17 cellular contexts compared by ENCODE assay signal in genomic region chr2:239932881-239933735, GRCh38.
DNase-seq lines count a peak whose midpoint lies in the region; ATAC-seq, FAIRE-seq and TF ChIP-seq lines count a peak whose summit lies in the region.
"Had no signal": no experiment of that assay in that cellular context is flagged by ENCODE, and none has a peak within 500 bp of the region (broad histone marks: within the 10 kb centered on the region; RNA-seq: fewer than 3 reads in every experiment).

No MANE protein-coding gene starts in this region.

- CTCF ChIA-PET in HepG2 (lab: Yijun Ruan, JAX; ENCODE audit: low intra/inter-chr PET ratio, low total read pairs), result no interaction called here

- peak overlapping the region; percentile 21 for H2AK5ac ChIP-seq in neuronal stem cell (ENCODE audit: low read depth, low read length)

- H3K9me3 Mint-ChIP-seq in endothelial cell (ENCODE audit: unreplicated experiment), result no peaks in the 10 kb centered on the region
- H3K9me3 Mint-ChIP-seq: activated naive CD4-positive, alpha-beta T cell treated with anti-CD3 and anti-CD28 coated beads, Interleukin-2, amount 50 U/mL, for 72 hours; stimulated activated naive CD8-positive, alpha-beta T cell treated with anti-CD3 and anti-CD28 coated beads, Interleukin-15, amount 100 ng/mL, for 72 hours had no signal

- no peak for TF ChIP-seq EP300 in HepG2 (IDR thresholded peaks at IDR 0.05; ENCODE audit: low read depth in 2 of 2, low read length in 2 of 2)
- no peak for TF ChIP-seq EP300 in HepG2 (CRISPR knock-in tag; IDR thresholded peaks at IDR 0.05; ENCODE audit: borderline replicate concordance)

- intact Hi-C loops in right lobe of liver (cut with DNase I) (no loop called here), HepG2 (cut with micrococcal nuclease; ENCODE audit: unreplicated experiment) (loop anchor here (10.0 kb wide), 1 partner anchor 212 kb away; the partner anchor contains the start of gene OTOS), aorta (cut with DNase I) (no loop called here)

- H3K9ac ChIP-seq in HepG2 (ENCODE audit: insufficient read depth, low read depth, low read length) (no peak overlapping the region), neuronal stem cell (ENCODE audit: low read depth, low read length, poor library complexity) (no peak overlapping the region)

- H3K4ac ChIP-seq in neuronal stem cell (ENCODE audit: low read length), result peak overlapping the region; percentile 24

- H4K20me1 ChIP-seq in HepG2 (ENCODE audit: insufficient read depth, low read length), result no peaks in the 10 kb centered on the region

- H3K4me3 ChIP-seq in right lobe of liver (no peak overlapping the region), HepG2 (replicated peaks in 1 of 3; ENCODE audit: insufficient read depth in 1 of 3, low read depth in 2 of 3, low read length in 3 of 3) (no peak overlapping the region), neuronal stem cell (ENCODE audit: low read length in 2 of 2) (no peak overlapping the region), aorta (ENCODE audit: low read length in 2 of 2) (no peak overlapping the region)
- H3K4me3 ChIP-seq: vagina had no signal

- peaks cover 2% of the 10 kb centered on the region for H3K79me1 ChIP-seq in neuronal stem cell (ENCODE audit: low read depth, low read length)

- peaks cover 7% of the 10 kb centered on the region for H3K4me1 Mint-ChIP-seq in endothelial cell (ENCODE audit: unreplicated experiment)
- H3K4me1 Mint-ChIP-seq: nephron had no signal

- no TSS peak for BruUV-seq in HepG2 (replicated peaks; lab: Mats Ljungman, UMichigan)

- no peak for TF ChIP-seq POLR2A in right lobe of liver (IDR thresholded peaks at IDR 0.05)
- TF ChIP-seq POLR2A in HepG2 (IDR thresholded peaks at IDR 0.05; ENCODE audit: insufficient read depth in 1 of 2, low read depth in 2 of 2, low read length in 2 of 2), result no peak

- H4K8ac ChIP-seq in neuronal stem cell (ENCODE audit: low read depth, low read length), result no peak overlapping the region

- H3K27me3 ChIP-seq in right lobe of liver (no peaks in the 10 kb centered on the region), HepG2 (ENCODE audit: control insufficient read depth in 1 of 2, insufficient read depth in 2 of 2, low read length in 2 of 2) (peaks cover 0 to 13% of the 10 kb centered on the region in 2 experiments; a peak in 2 of 5 replicates), neuronal stem cell (ENCODE audit: control insufficient read depth in 3 of 3, insufficient read depth in 3 of 3, low read depth in 1 of 3, low read length in 3 of 3) (no peaks in the 10 kb centered on the region), aorta (ENCODE audit: control insufficient read depth in 1 of 2, insufficient read depth in 2 of 2, low read length in 1 of 2) (no peaks in the 10 kb centered on the region)
- H3K27me3 ChIP-seq: vagina had no signal

- H2BK120ac ChIP-seq in neuronal stem cell (ENCODE audit: low read depth, low read length), result no peak overlapping the region

- TF ChIP-seq CTCF in right lobe of liver (IDR thresholded peaks at IDR 0.05), result no peak
- no peak for TF ChIP-seq CTCF in HepG2 (CRISPR knock-in tag; IDR thresholded peaks at IDR 0.05)
- no peak for TF ChIP-seq CTCF in endothelial cell (IDR thresholded peaks at IDR 0.05; ENCODE audit: unreplicated experiment)

- no peak overlapping the region for H2AFZ ChIP-seq in HepG2 (ENCODE audit: low read length)
- H2AFZ ChIP-seq in neuronal stem cell (ENCODE audit: low read length), result no peak overlapping the region

- H3K23ac ChIP-seq in neuronal stem cell (ENCODE audit: low read depth, low read length, poor library complexity), result no peak overlapping the region

- no peaks in the 10 kb centered on the region for H3K4me1 ChIP-seq in right lobe of liver
- no peaks in the 10 kb centered on the region for H3K4me1 ChIP-seq in HepG2 (ENCODE audit: insufficient read depth, low read length)
- peaks cover 2 to 3% of the 10 kb centered on the region in 2 donors for H3K4me1 ChIP-seq in neuronal stem cell (ENCODE audit: control insufficient read depth in 2 of 2, insufficient read depth in 1 of 2, low read depth in 1 of 2, low read length in 2 of 2)
- H3K4me1 ChIP-seq in aorta (ENCODE audit: control insufficient read depth in 1 of 2, insufficient read depth in 2 of 2, low read length in 2 of 2), result no peaks in the 10 kb centered on the region
- H3K4me1 ChIP-seq: vagina had no signal

- H3K4me2 ChIP-seq in HepG2 (ENCODE audit: low read depth, low read length), result no peak overlapping the region
- H3K4me2 ChIP-seq in neuronal stem cell (ENCODE audit: insufficient read depth, low read length, poor library complexity, severe bottlenecking), result no peak overlapping the region

- H3K4me3 Mint-ChIP-seq in endothelial cell (ENCODE audit: unreplicated experiment), result no peak overlapping the region
- H3K4me3 Mint-ChIP-seq: nephron; stimulated activated naive CD8-positive, alpha-beta T cell treated with anti-CD3 and anti-CD28 coated beads, Interleukin-15, amount 100 ng/mL, for 72 hours had no signal

- no peak for TF ChIP-seq RAD21 in HepG2 (CRISPR knock-in tag; IDR thresholded peaks at IDR 0.05)

- H4K91ac ChIP-seq in neuronal stem cell (ENCODE audit: low read depth, low read length, poor library complexity), result no peak overlapping the region

- FAIRE-seq in HepG2 (lab: Jason Lieb, UNC), result no peak
- FAIRE-seq: bronchial epithelial cell had no signal

- H3K79me2 ChIP-seq in HepG2 (ENCODE audit: insufficient read depth, low read length), result no peaks in the 10 kb centered on the region

- H3K14ac ChIP-seq in neuronal stem cell (ENCODE audit: low read length), result no peak overlapping the region

- H2BK5ac ChIP-seq in neuronal stem cell (ENCODE audit: low read length), result no peak overlapping the region

- ATAC-seq in right lobe of liver, result no peak
- ATAC-seq in HepG2, result no peak
- no peak for ATAC-seq in aorta (ENCODE audit: low FRiP score)
- ATAC-seq: stimulated activated naive CD8-positive, alpha-beta T cell treated with anti-CD3 and anti-CD28 coated beads, Interleukin-15, amount 100 ng/mL, for 72 hours had no signal

- in situ Hi-C loops in HepG2 (cut with HindIII; ENCODE audit: extremely low pct_ligation_motif_present, low pct_unique_long_range_greater_than_20kb), result loop anchor here (10.0 kb wide), 1 partner anchor 202 kb away; the partner anchor contains the start of gene COPS9

- POLR2A ChIA-PET in HepG2 (lab: Yijun Ruan, JAX), result no interaction called here

- H3K36me3 Mint-ChIP-seq in endothelial cell (ENCODE audit: low read depth, unreplicated experiment), result no peaks in the 10 kb centered on the region
- H3K36me3 Mint-ChIP-seq: CD8-positive, alpha-beta memory T cell had no signal

- DNase-seq in right lobe of liver (peak in 2 of 3 donors; percentile 35 to 43), HepG2 (ENCODE audit: low spot score) (no peak), endothelial cell (ENCODE audit: low spot score) (peak; percentile 1), neuronal stem cell (ENCODE audit: low spot score) (no peak), aorta (peak; percentile 29 to 52), cerebellum (ENCODE audit: low spot score) (no peak), DMS53 (lab: John Stamatoyannopoulos, UW) (no peak), A172 (ENCODE audit: low spot score) (no peak)
- DNase-seq: DMS79 treated with DMSO at 0.1 percent for 48 hours, NCI-H526 treated with DMSO at 0.1 percent for 48 hours, retina had no signal

- H3K36me3 ChIP-seq in right lobe of liver (no peaks in the 10 kb centered on the region), HepG2 (replicated peaks in 1 of 2; ENCODE audit: control insufficient read depth in 1 of 2, insufficient read depth in 2 of 2, low read length in 2 of 2) (no peaks in the 10 kb centered on the region), neuronal stem cell (replicated peaks in 1 of 2; ENCODE audit: control insufficient read depth in 2 of 2, insufficient read depth in 2 of 2, low read length in 2 of 2) (no peaks in the 10 kb centered on the region), aorta (ENCODE audit: control insufficient read depth in 1 of 2, insufficient read depth in 2 of 2, low read length in 1 of 2) (no peaks in the 10 kb centered on the region)
- H3K36me3 ChIP-seq: vagina had no signal

- peak overlapping the region; percentile 47 for H2BK15ac ChIP-seq in neuronal stem cell (ENCODE audit: low read length)

- H3K9me3 ChIP-seq in right lobe of liver (no peaks in the 10 kb centered on the region), HepG2 (ENCODE audit: low read length) (no peaks in the 10 kb centered on the region), neuronal stem cell (replicated peaks in 1 of 2; ENCODE audit: control insufficient read depth in 2 of 2, insufficient read depth in 1 of 2, low read depth in 1 of 2, low read length in 2 of 2) (peaks cover 0 to 2% of the 10 kb centered on the region in 2 donors), aorta (ENCODE audit: control insufficient read depth, low read length) (no peaks in the 10 kb centered on the region)
- H3K9me3 ChIP-seq: vagina had no signal

- 75% methylated on average over 9 of the region's 17 CpGs for WGBS in right lobe of liver (ENCODE audit: insufficient coverage, low coverage, low lambda C conversion rate, missing lambda C conversion rate)
- 55% methylated on average over 17 of the region's 17 CpGs for WGBS in HepG2 (ENCODE audit: low lambda C conversion rate)
- WGBS in neuronal stem cell (ENCODE audit: extremely low coverage in 2 of 2, insufficient read length in 2 of 2, insufficient replicate concordance in 1 of 2), 2 donors, result no CpG with 5 or more reads among the region's 17 CpGs
- 86% methylated on average over 17 of the region's 17 CpGs for WGBS in aorta, 2 donors

- H2BK12ac ChIP-seq in neuronal stem cell (ENCODE audit: low read length), result no peak overlapping the region

- H3K27ac ChIP-seq in right lobe of liver, result no peak overlapping the region
- no peak overlapping the region for H3K27ac ChIP-seq in HepG2 (ENCODE audit: extremely low read length, insufficient read depth, low read length)
- H3K27ac ChIP-seq in neuronal stem cell (replicated peaks; ENCODE audit: low read length), result no peak overlapping the region
- no peak overlapping the region for H3K27ac ChIP-seq in aorta (ENCODE audit: low read depth in 1 of 2, low read length in 2 of 2)
- H3K27ac ChIP-seq: vagina had no signal

- H3K27ac Mint-ChIP-seq in endothelial cell (ENCODE audit: unreplicated experiment), result no peak overlapping the region
- H3K27ac Mint-ChIP-seq: activated naive CD4-positive, alpha-beta T cell treated with anti-CD3 and anti-CD28 coated beads, Interleukin-2, amount 50 U/mL, for 72 hours; CD8-positive, alpha-beta memory T cell; nephron; stimulated activated naive CD8-positive, alpha-beta T cell treated with anti-CD3 and anti-CD28 coated beads, Interleukin-15, amount 100 ng/mL, for 72 hours had no signal

- peak overlapping the region; percentile 27 for H3K18ac ChIP-seq in neuronal stem cell (ENCODE audit: low read length)

- peaks cover 9% of the 10 kb centered on the region for H3K27me3 Mint-ChIP-seq in endothelial cell (ENCODE audit: unreplicated experiment)

TF ChIP-seq in HepG2, 621 proteins besides CTCF, POLR2A, EP300 and RAD21 (continues in another document):
- no peak for TF ChIP-seq ZNF296 (CRISPR knock-in tag; conservative IDR thresholded peaks at IDR 0.05)

Comparison
In these comparisons a context has a peak if more than half of its experiments do, and no peak if none do; other contexts are left out.
1. DNase-seq: peak in right lobe of liver (2 of 3), endothelial cell (single experiment) and aorta (2 of 2); none in HepG2 (single experiment), neuronal stem cell (single experiment), cerebellum (single experiment), DMS53 (single experiment) and A172 (single experiment).